ENCODE assay signal across 9 cellular contexts in the genomic region with DNA sequence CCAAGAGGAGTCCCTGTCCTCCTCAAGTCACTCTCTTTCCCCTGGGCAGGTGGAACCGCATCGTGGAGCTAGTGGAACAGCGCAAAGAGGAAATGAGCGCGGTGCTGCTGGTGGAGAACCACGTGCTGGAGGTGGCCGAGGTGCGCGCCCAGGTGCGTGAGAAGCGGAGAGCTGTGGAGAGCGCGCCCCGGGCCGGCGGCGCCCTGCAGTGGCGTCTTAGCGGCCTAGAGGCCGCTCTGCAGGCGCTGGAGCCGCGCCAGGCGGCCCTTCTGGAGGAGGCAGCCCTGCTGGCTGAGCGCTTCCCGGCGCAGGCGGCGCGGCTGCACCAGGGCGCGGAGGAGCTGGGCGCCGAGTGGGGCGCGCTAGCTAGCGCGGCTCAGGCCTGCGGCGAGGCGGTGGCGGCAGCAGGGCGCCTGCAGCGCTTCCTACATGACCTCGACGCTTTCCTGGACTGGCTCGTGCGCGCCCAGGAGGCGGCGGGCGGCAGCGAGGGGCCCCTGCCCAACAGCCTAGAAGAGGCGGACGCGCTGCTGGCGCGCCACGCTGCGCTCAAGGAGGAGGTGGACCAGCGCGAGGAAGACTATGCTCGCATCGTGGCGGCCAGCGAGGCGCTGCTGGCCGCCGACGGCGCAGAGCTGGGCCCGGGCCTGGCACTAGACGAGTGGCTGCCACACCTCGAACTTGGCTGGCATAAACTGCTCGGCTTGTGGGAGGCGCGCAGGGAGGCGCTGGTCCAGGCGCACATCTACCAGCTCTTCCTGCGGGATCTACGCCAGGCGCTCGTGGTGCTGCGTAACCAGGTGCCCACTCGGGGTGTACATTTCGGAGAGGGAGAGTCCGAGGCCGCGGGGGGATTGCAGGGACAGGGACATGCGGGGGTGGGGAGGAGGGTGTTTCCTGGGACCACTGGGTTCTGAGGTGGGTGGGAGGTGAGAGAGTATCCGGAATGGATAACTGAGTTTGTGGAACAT. TPM values are rescaled to one million over a fixed set of nuclear protein-coding genes. Genes with fewer than 3 reads are reported as not detected.
A peak's percentile ranks its signal among the peaks of the same experiment; 100 is the strongest.
DNase-seq lines count a peak whose midpoint lies in the region; ATAC-seq, FAIRE-seq and TF ChIP-seq lines count a peak whose summit lies in the region.
"Had no signal": no experiment of that assay in that cellular context is flagged by ENCODE, and none has a peak within 500 bp of the region (broad histone marks: within the 10 kb centered on the region; RNA-seq: fewer than 3 reads in every experiment).

No MANE protein-coding gene starts in this region.

- H3K27me3 ChIP-seq in GM06990 (replicated peaks; ENCODE audit: control insufficient read depth, insufficient read depth, low read length) (no peaks in the 10 kb centered on the region; the same call in 1 of the 2 replicates), iPS-20b (ENCODE audit: insufficient read depth, low read length) (peaks cover 66% of the 10 kb centered on the region)

- H3K36me3 ChIP-seq in GM06990 (ENCODE audit: control insufficient read depth, insufficient read depth, low read length): no peaks in the 10 kb centered on the region
- H3K36me3 ChIP-seq in iPS-20b (ENCODE audit: insufficient read depth, low read depth, low read length): no peaks in the 10 kb centered on the region

- peak; percentile 81 to 85 for ATAC-seq in A549
- ATAC-seq in activated T-helper 17 cell treated with anti-CD3 and anti-CD28 coated beads, Interleukin-2, amount 50 U/mL, for 72 hours (replicated peaks): peak; percentile 12
- no peak for ATAC-seq in GM19395 (IDR thresholded peaks at IDR 0.05; ENCODE audit: unreplicated experiment)

- peaks cover 10% of the 10 kb centered on the region for H3K27me3 Mint-ChIP-seq in activated T-helper 17 cell treated with anti-CD3 and anti-CD28 coated beads, Interleukin-2, amount 50 U/mL, for 72 hours

- TF ChIP-seq CTCF in A549 (IDR thresholded peaks at IDR 0.05) (peak; percentile 58), GM06990 (IDR thresholded peaks at IDR 0.05; ENCODE audit: insufficient read depth, low read length, poor library complexity, severe bottlenecking) (no peak), GM13977 (IDR thresholded peaks at IDR 0.05; ENCODE audit: extremely low read depth, insufficient read depth, missing control alignments) (no peak)

- H3K4me2 ChIP-seq in A549: peak overlapping the region; percentile 90

- peak in 1 of 2 experiments; percentile 41; a peak in 2 of 5 replicates for TF ChIP-seq RAD21 in A549 (conservative IDR thresholded peaks at IDR 0.05 in 1 of 2, IDR thresholded peaks at IDR 0.05 in 1 of 2)

- H3K4me1 Mint-ChIP-seq in activated T-helper 17 cell treated with anti-CD3 and anti-CD28 coated beads, Interleukin-2, amount 50 U/mL, for 72 hours: no peaks in the 10 kb centered on the region

- TF ChIP-seq EP300 in A549 (IDR thresholded peaks at IDR 0.05): no peak

- peak; percentile 72 to 90 for DNase-seq in A549 (ENCODE audit: low read depth in 1 of 2, low spot score in 1 of 2)
- peak; percentile 42 for DNase-seq in GM06990 (ENCODE audit: extremely low read depth, insufficient read length)
- no peak for DNase-seq in SK-N-DZ (ENCODE audit: low spot score)
- no peak for DNase-seq in GM13977 (ENCODE audit: low spot score)
- no peak for DNase-seq in NOMO-1 (lab: John Stamatoyannopoulos, UW; ENCODE audit: unreplicated experiment in 2 of 2)
- DNase-seq: DND-41 had no signal

- H3K27ac Mint-ChIP-seq in activated T-helper 17 cell treated with anti-CD3 and anti-CD28 coated beads, Interleukin-2, amount 50 U/mL, for 72 hours: no peak overlapping the region

- H3K9me3 ChIP-seq in A549 (no peaks in the 10 kb centered on the region), iPS-20b (ENCODE audit: insufficient read depth, low read depth, low read length) (no peaks in the 10 kb centered on the region)

- POLR2A ChIA-PET in A549 (lab: Yijun Ruan, JAX): interaction anchor here (0.6 to 1.5 kb wide), 6 partner anchors 19 to 94 kb away, joined by 3 to 8 read pairs (median 4); a partner anchor contains a TSS

- H3K4me1 ChIP-seq in A549: peaks cover 21% of the 10 kb centered on the region
- H3K4me1 ChIP-seq in iPS-20b (ENCODE audit: insufficient read depth, low read length): no peaks in the 10 kb centered on the region

- FAIRE-seq in A549 (lab: Jason Lieb, UNC): no peak

- H3K36me3 Mint-ChIP-seq in activated T-helper 17 cell treated with anti-CD3 and anti-CD28 coated beads, Interleukin-2, amount 50 U/mL, for 72 hours (ENCODE audit: low read depth): no peaks in the 10 kb centered on the region

- H3K27ac ChIP-seq in A549: peak overlapping the region; percentile 39 to 67; a peak in 4 of 6 replicates
- no peak overlapping the region for H3K27ac ChIP-seq in iPS-20b (ENCODE audit: low read length)

- in situ Hi-C loops in GM13977 (cut with MboI; ENCODE audit: low pct_unique_long_range_greater_than_20kb, low sequenced_read_pairs, unreplicated experiment): no loop called here

- no peak overlapping the region for H3K4me3 Mint-ChIP-seq in activated T-helper 17 cell treated with anti-CD3 and anti-CD28 coated beads, Interleukin-2, amount 50 U/mL, for 72 hours

- H3K9ac ChIP-seq in iPS-20b (ENCODE audit: low read depth, low read length): no peak overlapping the region

- H3K9me3 Mint-ChIP-seq in activated T-helper 17 cell treated with anti-CD3 and anti-CD28 coated beads, Interleukin-2, amount 50 U/mL, for 72 hours: no peaks in the 10 kb centered on the region

- peak overlapping the region; percentile 38 for H3K4me3 ChIP-seq in A549
- H3K4me3 ChIP-seq in GM06990 (replicated peaks; ENCODE audit: low read depth, low read length): no peak overlapping the region
- peak overlapping the region; percentile 21; the same call in 1 of the 2 replicates for H3K4me3 ChIP-seq in iPS-20b (ENCODE audit: low read length)

- WGBS in A549 (ENCODE audit: missing lambda C conversion rate): 16% methylated on average over 83 of the region's 91 CpGs

- CTCF ChIA-PET in A549 (lab: Yijun Ruan, JAX): interaction anchor here (0.6 to 58.9 kb wide), 35 partner anchors 8 to 844 kb away, joined by 3 to 2247 read pairs (median 5); a partner anchor contains a TSS

- no peak; the same call in 1 of the 2 replicates for TF ChIP-seq POLR2A in A549 (IDR thresholded peaks at IDR 0.05; ENCODE audit: low read length)

TF ChIP-seq in A549, 52 proteins besides CTCF, POLR2A, EP300 and RAD21 (continues in another document):
- no peak for TF ChIP-seq HOXB5 (CRISPR knock-in tag; IDR thresholded peaks at IDR 0.05)
- TF ChIP-seq, protein P1, sequence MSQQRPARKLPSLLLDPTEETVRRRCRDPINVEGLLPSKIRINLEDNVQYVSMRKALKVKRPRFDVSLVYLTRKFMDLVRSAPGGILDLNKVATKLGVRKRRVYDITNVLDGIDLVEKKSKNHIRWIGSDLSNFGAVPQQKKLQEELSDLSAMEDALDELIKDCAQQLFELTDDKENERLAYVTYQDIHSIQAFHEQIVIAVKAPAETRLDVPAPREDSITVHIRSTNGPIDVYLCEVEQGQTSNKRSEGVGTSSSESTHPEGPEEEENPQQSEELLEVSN (IDR thresholded peaks at IDR 0.05; ENCODE audit: borderline replicate concordance, low read depth): peak; percentile 83; the same call in 1 of the 2 replicates
- peak; percentile 95 for TF ChIP-seq HDAC2 (IDR thresholded peaks at IDR 0.05)
- TF ChIP-seq EHMT2 (IDR thresholded peaks at IDR 0.05; ENCODE audit: low read depth): no peak
- no peak for TF ChIP-seq KDM5A (IDR thresholded peaks at IDR 0.05)
- TF ChIP-seq, protein P2, sequence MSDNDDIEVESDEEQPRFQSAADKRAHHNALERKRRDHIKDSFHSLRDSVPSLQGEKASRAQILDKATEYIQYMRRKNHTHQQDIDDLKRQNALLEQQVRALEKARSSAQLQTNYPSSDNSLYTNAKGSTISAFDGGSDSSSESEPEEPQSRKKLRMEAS (IDR thresholded peaks at IDR 0.05): peak; percentile 83
- TF ChIP-seq, protein P3, sequence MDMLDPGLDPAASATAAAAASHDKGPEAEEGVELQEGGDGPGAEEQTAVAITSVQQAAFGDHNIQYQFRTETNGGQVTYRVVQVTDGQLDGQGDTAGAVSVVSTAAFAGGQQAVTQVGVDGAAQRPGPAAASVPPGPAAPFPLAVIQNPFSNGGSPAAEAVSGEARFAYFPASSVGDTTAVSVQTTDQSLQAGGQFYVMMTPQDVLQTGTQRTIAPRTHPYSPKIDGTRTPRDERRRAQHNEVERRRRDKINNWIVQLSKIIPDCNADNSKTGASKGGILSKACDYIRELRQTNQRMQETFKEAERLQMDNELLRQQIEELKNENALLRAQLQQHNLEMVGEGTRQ (IDR thresholded peaks at IDR 0.05): peak; percentile 14; the same call in 1 of the 2 replicates

RNA-seq across cellular contexts. Expression of a gene that starts 52.8 kb away (rescaled TPM):
- polyA plus RNA-seq in A549 (2011; rRNA removed) (1.4 and 2.2 TPM in 2 replicates), A549 (2017; fragmentation: RNase III; extraction: RNeasy Plus Mini Kit Qiagen cat#74134 plus additional on column Dnase treatment) (1.2 to 2.0 TPM (median 1.4 TPM) in 3 replicates)
- polyA plus RNA-seq in A549 (2012; cell fraction: cytosol; rRNA removed): 2.0 TPM in 2 replicates
- polyA plus RNA-seq in A549 (2012; cell fraction: nucleus; rRNA removed): 3.9 and 4.2 TPM in 2 replicates
- polyA minus RNA-seq in A549 (2011; rRNA and poly(A)+ RNA removed): 1.1 and 1.2 TPM in 2 replicates
- total RNA-seq in activated T-helper 17 cell treated with anti-CD3 and anti-CD28 coated beads, Interleukin-2, amount 50 U/mL, for 72 hours: 10 to 100 TPM in 1 of 2 donors, 1 to 10 TPM in 1; 1.4 to 16.4 TPM
- 10.5 and 15.3 TPM in 2 replicates for polyA plus RNA-seq in SK-N-DZ (2014; cell fraction: cytosol; rRNA removed)
- polyA plus RNA-seq in SK-N-DZ (2014; cell fraction: nucleus; rRNA removed): 13.2 and 13.6 TPM in 2 replicates

RNA-seq across cellular contexts. Expression of a gene that starts 54.1 kb away (rescaled TPM):
- polyA plus RNA-seq in A549 (2011; rRNA removed) (202 and 241 TPM in 2 replicates), A549 (2017; fragmentation: RNase III; extraction: RNeasy Plus Mini Kit Qiagen cat#74134 plus additional on column Dnase treatment) (280 to 298 TPM (median 296 TPM) in 3 replicates)
- polyA plus RNA-seq in A549 (2012; cell fraction: cytosol; rRNA removed): 713 and 819 TPM in 2 replicates
- 565 and 810 TPM in 2 replicates for polyA plus RNA-seq in A549 (2012; cell fraction: nucleus; rRNA removed)
- 192 and 225 TPM in 2 replicates for polyA minus RNA-seq in A549 (2011; rRNA and poly(A)+ RNA removed)
- 10 to 100 TPM; 27.1 to 55.5 TPM for total RNA-seq in activated T-helper 17 cell treated with anti-CD3 and anti-CD28 coated beads, Interleukin-2, amount 50 U/mL, for 72 hours
- 3.9 and 5.3 TPM in 2 replicates for polyA plus RNA-seq in SK-N-DZ (2014; cell fraction: cytosol; rRNA removed)
- 0.85 and 1.4 TPM in 2 replicates for polyA plus RNA-seq in SK-N-DZ (2014; cell fraction: nucleus; rRNA removed)

RNA-seq across cellular contexts. Expression of a gene that starts 57.0 kb away (rescaled TPM):
- 75.2 and 79.7 TPM in 2 replicates for polyA plus RNA-seq in A549 (2011; rRNA removed)
- 163 and 237 TPM in 2 replicates for polyA plus RNA-seq in A549 (2012; cell fraction: cytosol; rRNA removed)
- 317 and 432 TPM in 2 replicates for polyA plus RNA-seq in A549 (2012; cell fraction: nucleus; rRNA removed)
- 94.9 to 128 TPM (median 123 TPM) in 3 replicates for polyA plus RNA-seq in A549 (2017; fragmentation: RNase III; extraction: RNeasy Plus Mini Kit Qiagen cat#74134 plus additional on column Dnase treatment)
- polyA minus RNA-seq in A549 (2011; rRNA and poly(A)+ RNA removed): 133 and 167 TPM in 2 replicates
- total RNA-seq in activated T-helper 17 cell treated with anti-CD3 and anti-CD28 coated beads, Interleukin-2, amount 50 U/mL, for 72 hours: 100 to 1,000 TPM; 113 to 126 TPM
- 58.1 and 70.1 TPM in 2 replicates for polyA plus RNA-seq in SK-N-DZ (2014; cell fraction: cytosol; rRNA removed)
- polyA plus RNA-seq in SK-N-DZ (2014; cell fraction: nucleus; rRNA removed): 75.2 and 81.7 TPM in 2 replicates

Comparison
In these comparisons a context has a peak if more than half of its experiments do, and no peak if none do; other contexts are left out.
1. DNase-seq: peak in A549 (2 of 2) and GM06990 (single experiment); none in SK-N-DZ (single experiment), GM13977 (single experiment) and NOMO-1 (0 of 2).